ENCODE assay signal across 8 cellular contexts in genomic region chr11:45664376-45665205, GRCh38. TPM values are rescaled to one million over a fixed set of nuclear protein-coding genes. Genes with fewer than 3 reads are reported as not detected.
DNase-seq lines count a peak whose midpoint lies in the region; ATAC-seq and TF ChIP-seq lines count a peak whose summit lies in the region.

No MANE protein-coding gene starts in this region.

- no peak overlapping the region for H3K4me3 Mint-ChIP-seq in activated CD8-positive, alpha-beta T cell treated with anti-CD3 and anti-CD28 coated beads, Interleukin-2, amount 10 ng/mL, durations not matched to agents 7 days and 5 days
- H3K4me3 Mint-ChIP-seq in HFFc6 = no peak overlapping the region

- H3K9me3 Mint-ChIP-seq in activated CD8-positive, alpha-beta T cell treated with anti-CD3 and anti-CD28 coated beads, Interleukin-2, amount 10 ng/mL, durations not matched to agents 7 days and 5 days (ENCODE audit: insufficient read depth) = no peaks in the 10 kb centered on the region
- H3K9me3 Mint-ChIP-seq in HFFc6 = no peaks in the 10 kb centered on the region

- peak overlapping the region; percentile 26; the same call in 1 of the 2 replicates for H2AFZ ChIP-seq in GM23248

- H3K4me1 ChIP-seq in GM23248 (ENCODE audit: insufficient read depth) = peaks cover 9% of the 10 kb centered on the region; the same call in 1 of the 2 replicates
- H3K4me1 ChIP-seq in right cardiac atrium (ENCODE audit: control insufficient read depth, insufficient read depth, low read length) = no peaks in the 10 kb centered on the region

- H3K79me2 ChIP-seq in GM23248 (ENCODE audit: insufficient read depth) = no peaks in the 10 kb centered on the region

- DNase-seq in GM23248 (no peak), right cardiac atrium (peak in 2 of 3 donors; percentile 57 to 58), retinal pigment epithelial cell (ENCODE audit: low read depth) (no peak), inferior parietal cortex (ENCODE audit: extremely low spot score) (no peak), SHP77 treated with DMSO at 0.1 percent for 48 hours (lab: John Stamatoyannopoulos, UW) (no peak), HFFc6 (no peak)
- no peak for DNase-seq in activated CD8-positive, alpha-beta T cell treated with anti-CD3 and anti-CD28 coated beads, Interleukin-2, amount 10 ng/mL, durations not matched to agents 7 days and 5 days

- TF ChIP-seq CTCF in retinal pigment epithelial cell (conservative IDR thresholded peaks at IDR 0.05; ENCODE audit: low read depth, low read length) = no peak
- TF ChIP-seq CTCF in HFFc6 (IDR thresholded peaks at IDR 0.05) = no peak

- no peak overlapping the region for H3K27ac Mint-ChIP-seq in activated CD8-positive, alpha-beta T cell treated with anti-CD3 and anti-CD28 coated beads, Interleukin-2, amount 10 ng/mL, durations not matched to agents 7 days and 5 days
- H3K27ac Mint-ChIP-seq in HFFc6 = no peak overlapping the region

- H3K27me3 ChIP-seq in GM23248 (replicated peaks; ENCODE audit: insufficient read depth) = peaks cover 45% of the 10 kb centered on the region
- H3K27me3 ChIP-seq in right cardiac atrium (ENCODE audit: control insufficient read depth, insufficient read depth) = no peaks in the 10 kb centered on the region

- intact Hi-C loops in right cardiac atrium (cut with DNase I) = loop anchor here (5.0 to 10.0 kb wide), 3 partner anchors 90 to 108 kb away; no protein-coding TSS in a partner anchor

- ATAC-seq in activated CD8-positive, alpha-beta T cell treated with anti-CD3 and anti-CD28 coated beads, Interleukin-2, amount 10 ng/mL, durations not matched to agents 7 days and 5 days = peak; percentile 10
- peak in 1 of 2 donors; percentile 13 for ATAC-seq in right cardiac atrium
- ATAC-seq in HG02798 (IDR thresholded peaks at IDR 0.05; ENCODE audit: poor library complexity, unreplicated experiment) = no peak

- POLR2A ChIA-PET in activated CD8-positive, alpha-beta T cell treated with anti-CD3 and anti-CD28 coated beads, Interleukin-2, amount 10 ng/mL, durations not matched to agents 7 days and 5 days (lab: Charles Lee) = no interaction called here

- CTCF ChIA-PET in activated CD8-positive, alpha-beta T cell treated with anti-CD3 and anti-CD28 coated beads, Interleukin-2, amount 10 ng/mL, durations not matched to agents 7 days and 5 days (lab: Charles Lee) = interaction anchor here (1.7 kb wide), 1 partner anchor 10 kb away, joined by 7 read pairs; no protein-coding TSS in a partner anchor

- H3K9me2 ChIP-seq in GM23248 (ENCODE audit: insufficient read depth) = no peaks in the 10 kb centered on the region

- H3K27ac ChIP-seq in GM23248 = no peak overlapping the region
- H3K27ac ChIP-seq in right cardiac atrium (ENCODE audit: low read length) = no peak overlapping the region

- H3K4me1 Mint-ChIP-seq in activated CD8-positive, alpha-beta T cell treated with anti-CD3 and anti-CD28 coated beads, Interleukin-2, amount 10 ng/mL, durations not matched to agents 7 days and 5 days (ENCODE audit: low read depth) = peaks cover 2% of the 10 kb centered on the region
- peaks cover 17% of the 10 kb centered on the region for H3K4me1 Mint-ChIP-seq in HFFc6 (ENCODE audit: low read depth)

- no peaks in the 10 kb centered on the region for H3K36me3 ChIP-seq in GM23248 (ENCODE audit: low read depth)

- no peaks in the 10 kb centered on the region for H3F3A ChIP-seq in GM23248 (ENCODE audit: insufficient read depth)

- no peaks in the 10 kb centered on the region for H4K20me1 ChIP-seq in GM23248 (ENCODE audit: insufficient read depth)

- no peak overlapping the region for H3K9ac ChIP-seq in GM23248

- WGBS in GM23248 (ENCODE audit: low coverage in 1 of 2, low lambda C conversion rate in 2 of 2, missing lambda C conversion rate in 2 of 2), 2 experiments = 1 to 2% methylated on average over 33 to 42 of the region's 76 CpGs
- 2% methylated on average over 76 of the region's 76 CpGs for WGBS in right cardiac atrium

- peak overlapping the region; percentile 50 for H3K4me2 ChIP-seq in GM23248 (ENCODE audit: unreplicated experiment)

- H3K36me3 Mint-ChIP-seq in activated CD8-positive, alpha-beta T cell treated with anti-CD3 and anti-CD28 coated beads, Interleukin-2, amount 10 ng/mL, durations not matched to agents 7 days and 5 days (ENCODE audit: low read depth) = no peaks in the 10 kb centered on the region
- H3K36me3 Mint-ChIP-seq in HFFc6 (ENCODE audit: low read depth) = no peaks in the 10 kb centered on the region

- H3K27me3 Mint-ChIP-seq in activated CD8-positive, alpha-beta T cell treated with anti-CD3 and anti-CD28 coated beads, Interleukin-2, amount 10 ng/mL, durations not matched to agents 7 days and 5 days (ENCODE audit: low read depth) = peaks cover 74% of the 10 kb centered on the region
- H3K27me3 Mint-ChIP-seq in HFFc6 (ENCODE audit: insufficient read depth) = peaks cover 42% of the 10 kb centered on the region

- in situ Hi-C loops in GM23248 (cut with MboI) = no loop called here

- H3K9me3 ChIP-seq in GM23248 (ENCODE audit: low read depth) (no peaks in the 10 kb centered on the region), right cardiac atrium (ENCODE audit: control insufficient read depth, low read length) (no peaks in the 10 kb centered on the region)

- H3K4me3 ChIP-seq in GM23248 (peak overlapping the region; percentile 55), right cardiac atrium (ENCODE audit: low read length) (peak overlapping the region; percentile 88), retinal pigment epithelial cell (ENCODE audit: low read length) (peak overlapping the region; percentile 35)

RNA-seq across cellular contexts. Expression of gene CHST1, which starts 0.8 kb away (rescaled TPM):
- not detected in 2 replicates for total RNA-seq in GM23248 (2014; rRNA removed; shearing (Covaris generic))
- polyA plus RNA-seq in GM23248 (2016; fragmentation: Nextera tagmentation; extraction: Ambion mirVana) (0.06 and 0.18 TPM in 2 replicates), right cardiac atrium (2.7 TPM)
- not detected for total RNA-seq in activated CD8-positive, alpha-beta T cell treated with anti-CD3 and anti-CD28 coated beads, Interleukin-2, amount 10 ng/mL, durations not matched to agents 7 days and 5 days
- total RNA-seq in right cardiac atrium = 1 to 10 TPM; 2.4 to 7.0 (median 3.3) TPM
- under 1 TPM in 3 of 6 experiments, not detected in 3; 0.09 to 0.14 (median 0.12) TPM for total RNA-seq in HFFc6 (2021; fragmentation: NEBNext Ultra II Directional; extraction: Animal tissue kit (Norgen Biotek cat#: 25700))

Comparison
In these comparisons a context has a peak if more than half of its experiments do, and no peak if none do; other contexts are left out.
1. DNase-seq: peak in right cardiac atrium (2 of 3); none in GM23248 (single experiment), activated CD8-positive, alpha-beta T cell treated with anti-CD3 and anti-CD28 coated beads, Interleukin-2, amount 10 ng/mL, durations not matched to agents 7 days and 5 days (single experiment), retinal pigment epithelial cell (single experiment), inferior parietal cortex (single experiment), SHP77 treated with DMSO at 0.1 percent for 48 hours (single experiment) and HFFc6 (single experiment).
2. H3K4me3 ChIP-seq: peak in every context shown above with its lines; median percentile 88 in right cardiac atrium; 55 in GM23248; 35 in retinal pigment epithelial cell.